24 cellular contexts compared by ENCODE assay signal in the genomic region with DNA sequence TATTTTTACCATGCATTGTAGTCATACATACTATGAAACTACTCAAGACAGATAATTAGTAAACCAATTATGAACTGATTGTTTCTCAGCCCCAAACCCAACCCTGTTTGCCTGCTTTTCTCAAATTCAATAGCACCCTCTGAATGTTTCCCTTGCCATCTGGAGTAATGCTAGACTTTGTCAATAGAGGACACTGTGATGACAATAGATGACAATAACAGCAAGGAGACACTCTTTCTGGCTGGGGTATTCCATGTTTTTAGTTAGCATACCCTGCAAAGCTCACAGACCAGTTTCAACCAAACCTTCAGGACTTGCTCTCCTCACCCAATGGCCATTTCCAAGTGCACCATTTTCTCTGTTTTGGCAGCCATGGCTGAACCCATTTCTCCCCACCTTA.
"Had no signal": no experiment of that assay in that cellular context is flagged by ENCODE, and none has a peak within 500 bp of the region (broad histone marks: within the 10 kb centered on the region; RNA-seq: fewer than 3 reads in every experiment).

No MANE protein-coding gene starts in this region.

- H3K4me1 Mint-ChIP-seq: activated B cell treated with CpG ODN at 0.5 μM for 24 hours; activated CD4-positive, alpha-beta T cell treated with anti-CD3 and anti-CD28 coated beads, Interleukin-2, amount 10 ng/mL, durations not matched to agents 24 days and 14 days; activated CD8-positive, alpha-beta memory T cell treated with anti-CD3 and anti-CD28 coated beads, Interleukin-2, amount 10 ng/mL, durations not matched to agents 7 days and 5 days; activated naive CD4-positive, alpha-beta T cell treated with anti-CD3 and anti-CD28 coated beads, Interleukin-2, amount 50 U/mL, for 24 hours had no signal

- ATAC-seq: activated CD8-positive, alpha-beta memory T cell treated with anti-CD3 and anti-CD28 coated beads, Interleukin-2, amount 10 ng/mL, durations not matched to agents 7 days and 5 days; PC-3 had no signal

- H3K4me3 ChIP-seq: breast epithelium had no signal

- H3K9me3 Mint-ChIP-seq: activated naive CD4-positive, alpha-beta T cell treated with anti-CD3 and anti-CD28 coated beads, Interleukin-2, amount 50 U/mL, for 24 hours had no signal

- H3K36me3 ChIP-seq: breast epithelium had no signal

- H3K4me3 Mint-ChIP-seq: activated B cell treated with CpG ODN at 0.5 μM for 24 hours; activated CD4-positive, alpha-beta T cell treated with anti-CD3 and anti-CD28 coated beads, Interleukin-2, amount 10 ng/mL, durations not matched to agents 24 days and 14 days; activated CD8-positive, alpha-beta memory T cell treated with anti-CD3 and anti-CD28 coated beads, Interleukin-2, amount 10 ng/mL, durations not matched to agents 7 days and 5 days; activated naive CD4-positive, alpha-beta T cell treated with anti-CD3 and anti-CD28 coated beads, Interleukin-2, amount 50 U/mL, for 24 hours; activated T-cell treated with anti-CD3 and anti-CD28 coated beads, Interleukin-2, amount 50 U/mL, for 24 hours; activated T-helper 1 cell treated with anti-CD3 and anti-CD28 coated beads, Interleukin-12 subunit alpha, Interleukin-12 subunit beta, Interleukin-2, Interleukin-4 antibody, amounts not matched to agents 30 ng/mL and 10 ng/mL and 1 ng/mL, durations not matched to agents 14 hours and 24 hours and 36 hours; T-helper 1 cell treated with Interleukin-12 subunit alpha and Interleukin-12 subunit beta and Interleukin-4 antibody, amounts not matched to agents 30 μg/mL and 1 μg/mL, for 36 hours had no signal

- H3K9me3 ChIP-seq: breast epithelium had no signal

- H3K27ac ChIP-seq: breast epithelium had no signal

- H3K27me3 Mint-ChIP-seq: activated B cell treated with CpG ODN at 0.5 μM for 24 hours; activated CD4-positive, alpha-beta T cell treated with anti-CD3 and anti-CD28 coated beads, Interleukin-2, amount 10 ng/mL, durations not matched to agents 24 days and 14 days; activated CD8-positive, alpha-beta memory T cell treated with anti-CD3 and anti-CD28 coated beads, Interleukin-2, amount 10 ng/mL, durations not matched to agents 7 days and 5 days; activated naive CD4-positive, alpha-beta T cell treated with anti-CD3 and anti-CD28 coated beads, Interleukin-2, amount 50 U/mL, for 24 hours; activated T-cell treated with anti-CD3 and anti-CD28 coated beads, Interleukin-2, amount 50 U/mL, for 24 hours had no signal

- DNase-seq: activated B cell treated with CpG ODN at 0.5 μM for 24 hours; activated CD4-positive, alpha-beta T cell treated with anti-CD3 and anti-CD28 coated beads for 1 hour; activated CD4-positive, alpha-beta T cell treated with anti-CD3 and anti-CD28 coated beads, Interleukin-2, amount 10 ng/mL, durations not matched to agents 24 days and 14 days; activated CD4-positive, alpha-beta T cell treated with anti-CD3 and anti-CD28 coated beads, Interleukin-2, amount 50 U/mL, for 48 hours; activated CD8-positive, alpha-beta memory T cell treated with anti-CD3 and anti-CD28 coated beads, Interleukin-2, amount 10 ng/mL, durations not matched to agents 7 days and 5 days; activated effector memory CD4-positive, alpha-beta T cell treated with Interleukin-2 at 50 U/mL for 16 hours; activated naive CD4-positive, alpha-beta T cell; activated T-cell treated with anti-CD3 and anti-CD28 coated beads, Interleukin-2, amount 50 U/mL, for 24 hours; aorta; central memory CD4-positive, alpha-beta T cell; Karpas-422; NCI-H146; NCI-H187 treated with DMSO at 0.1 percent for 48 hours; NCI-H2081 treated with DMSO at 0.1 percent for 48 hours; NCI-H446; NCI-H524; NCI-H82; PC-3; SHP77 treated with DMSO at 0.1 percent for 48 hours; T-helper 9 cell had no signal

- H3K4me1 ChIP-seq: breast epithelium had no signal

- H3K27ac Mint-ChIP-seq: activated B cell treated with CpG ODN at 0.5 μM for 24 hours; activated CD4-positive, alpha-beta T cell treated with anti-CD3 and anti-CD28 coated beads, Interleukin-2, amount 10 ng/mL, durations not matched to agents 24 days and 14 days; activated CD8-positive, alpha-beta memory T cell treated with anti-CD3 and anti-CD28 coated beads, Interleukin-2, amount 10 ng/mL, durations not matched to agents 7 days and 5 days; activated naive CD4-positive, alpha-beta T cell treated with anti-CD3 and anti-CD28 coated beads, Interleukin-2, amount 50 U/mL, for 24 hours; activated T-cell treated with anti-CD3 and anti-CD28 coated beads, Interleukin-2, amount 50 U/mL, for 24 hours; activated T-helper 1 cell treated with anti-CD3 and anti-CD28 coated beads, Interleukin-12 subunit alpha, Interleukin-12 subunit beta, Interleukin-2, Interleukin-4 antibody, amounts not matched to agents 30 ng/mL and 10 ng/mL and 1 ng/mL, durations not matched to agents 14 hours and 24 hours and 36 hours; T-helper 1 cell treated with Interleukin-12 subunit alpha and Interleukin-12 subunit beta and Interleukin-4 antibody, amounts not matched to agents 30 μg/mL and 1 μg/mL, for 36 hours had no signal

- H3K36me3 Mint-ChIP-seq: activated CD8-positive, alpha-beta memory T cell treated with anti-CD3 and anti-CD28 coated beads, Interleukin-2, amount 10 ng/mL, durations not matched to agents 7 days and 5 days; activated naive CD4-positive, alpha-beta T cell treated with anti-CD3 and anti-CD28 coated beads, Interleukin-2, amount 50 U/mL, for 24 hours had no signal

- H3K27me3 ChIP-seq: breast epithelium had no signal
